Comparison of ENCODE assay signal across 17 cellular contexts in genomic region chr13:114158869-114159666, GRCh38. TPM values are rescaled to one million over a fixed set of nuclear protein-coding genes. Genes with fewer than 3 reads are reported as not detected.
"Had no signal": no experiment of that assay in that cellular context is flagged by ENCODE, and none has a peak within 500 bp of the region (broad histone marks: within the 10 kb centered on the region; RNA-seq: fewer than 3 reads in every experiment).

No MANE protein-coding gene starts in this region.

RNA-seq across cellular contexts. Expression of gene CFAP97D2, which starts 20.0 kb away (rescaled TPM):
- total RNA-seq: dermis microvascular lymphatic vessel endothelial cell; esophagus squamous epithelium; heart right ventricle; left colon; left ventricle myocardium inferior; mammary epithelial cell; mucosa of gallbladder; natural killer cell treated with Interleukin-12 subunit alpha and Interleukin-12 subunit beta and Interleukin-15 and Interleukin-18, amount 100 ng/mL, for 72 hours; neural crest cell; omental fat pad; posterior vena cava; pulmonary artery endothelial cell; spleen; suprapubic skin; transverse colon; upper lobe of right lung; uterus had no signal
- polyA plus RNA-seq: heart right ventricle, mammary epithelial cell had no signal
